In genomic region chr3:37053753-37054152, GRCh38 we compare ENCODE assay signal across 13 cellular contexts.
DNase-seq lines count a peak whose midpoint lies in the region; ATAC-seq and TF ChIP-seq lines count a peak whose summit lies in the region.
"Had no signal": no experiment of that assay in that cellular context is flagged by ENCODE, and none has a peak within 500 bp of the region (broad histone marks: within the 10 kb centered on the region; RNA-seq: fewer than 3 reads in every experiment).

No MANE protein-coding gene starts in this region.

- no peak overlapping the region for H3K9ac ChIP-seq in MM.1S (ENCODE audit: low read length)
- no peak overlapping the region for H3K9ac ChIP-seq in parathyroid adenoma

- H3K36me3 ChIP-seq in A673 (ENCODE audit: insufficient read depth, low read length, poor library complexity, severe bottlenecking) (peaks cover 56% of the 10 kb centered on the region), MM.1S (replicated peaks; ENCODE audit: insufficient read depth, low read length) (no peaks in the 10 kb centered on the region; the same call in 1 of the 2 replicates), parathyroid adenoma (ENCODE audit: control insufficient read depth, insufficient read depth, low read length) (no peaks in the 10 kb centered on the region)

- H3F3A ChIP-seq in MM.1S (ENCODE audit: insufficient read depth, low read length): no peaks in the 10 kb centered on the region

- H2AFZ ChIP-seq in MM.1S (ENCODE audit: low read length) (no peak overlapping the region), parathyroid adenoma (no peak overlapping the region)

- intact Hi-C loops in A673 (cut with micrococcal nuclease; ENCODE audit: unreplicated experiment): no loop called here

- H3K79me2 ChIP-seq in MM.1S (ENCODE audit: low read length) (no peaks in the 10 kb centered on the region), parathyroid adenoma (no peaks in the 10 kb centered on the region)

- POLR2A ChIA-PET in A673 (lab: Charles Lee; ENCODE audit: low non-redundant PET): no interaction called here

- H3K4me1 ChIP-seq in A673 (ENCODE audit: insufficient read depth, low read length, poor library complexity, severe bottlenecking) (peaks cover 27% of the 10 kb centered on the region), MM.1S (ENCODE audit: low read length) (peaks cover 8% of the 10 kb centered on the region; the same call in 1 of the 2 replicates), parathyroid adenoma (peaks cover 8% of the 10 kb centered on the region)

- no peaks in the 10 kb centered on the region for H4K20me1 ChIP-seq in MM.1S (ENCODE audit: insufficient read depth, low read length)

- TF ChIP-seq CTCF in A673 (conservative IDR thresholded peaks at IDR 0.05; ENCODE audit: low read depth, low read length) (no peak), MM.1S (IDR thresholded peaks at IDR 0.05; ENCODE audit: low read length) (no peak), parathyroid adenoma (IDR thresholded peaks at IDR 0.05) (no peak)

- no peak overlapping the region for H3K4me3 ChIP-seq in A673 (ENCODE audit: low read depth, low read length, poor library complexity, severe bottlenecking)
- H3K4me3 ChIP-seq in MM.1S (ENCODE audit: low read length): no peak overlapping the region
- H3K4me3 ChIP-seq in parathyroid adenoma (ENCODE audit: low read depth, low read length): no peak overlapping the region

- no peak for ATAC-seq in activated CD4-positive, CD25-positive, alpha-beta regulatory T cell treated with anti-CD3 and anti-CD28 coated beads, Interleukin-2, amount 50 U/mL, for 24 hours

- peak overlapping the region; percentile 1; the same call in 1 of the 2 replicates for H3K4me2 ChIP-seq in MM.1S (ENCODE audit: low read depth, low read length)
- H3K4me2 ChIP-seq in parathyroid adenoma (ENCODE audit: low read length): no peak overlapping the region

- CTCF ChIA-PET in A673 (lab: Charles Lee): no interaction called here

- no peaks in the 10 kb centered on the region for H3K27me3 ChIP-seq in A673 (replicated peaks; ENCODE audit: insufficient read depth, low read depth, low read length, poor library complexity)
- H3K27me3 ChIP-seq in MM.1S (replicated peaks; ENCODE audit: insufficient read depth, low read length): no peaks in the 10 kb centered on the region
- H3K27me3 ChIP-seq in parathyroid adenoma (ENCODE audit: control insufficient read depth, insufficient read depth, low read length): no peaks in the 10 kb centered on the region

- no peaks in the 10 kb centered on the region for H3K9me3 ChIP-seq in A673 (ENCODE audit: low read depth, low read length, poor library complexity, severe bottlenecking)
- no peaks in the 10 kb centered on the region for H3K9me3 ChIP-seq in MM.1S (replicated peaks; ENCODE audit: insufficient read depth, low read length)
- H3K9me3 ChIP-seq in parathyroid adenoma (ENCODE audit: control insufficient read depth, low read length): no peaks in the 10 kb centered on the region

- no peaks in the 10 kb centered on the region for H3K9me2 ChIP-seq in MM.1S (replicated peaks; ENCODE audit: insufficient read depth, low read length)

- no peak overlapping the region for H3K27ac ChIP-seq in A673 (ENCODE audit: low read depth, low read length, poor library complexity, severe bottlenecking)
- no peak overlapping the region; the same call in 1 of the 2 replicates for H3K27ac ChIP-seq in MM.1S (ENCODE audit: low read length)
- peak overlapping the region; percentile 66 for H3K27ac ChIP-seq in cingulate gyrus (ENCODE audit: low read depth, low read length)
- peak overlapping the region; percentile 34 for H3K27ac ChIP-seq in parathyroid adenoma

- BruUV-seq in A673 (replicated peaks; lab: Mats Ljungman, UMichigan): TSS peak; percentile 75

- DNase-seq in A673 (ENCODE audit: low spot score) (no peak), MM.1S (no peak), NCI-H446 treated with DMSO at 0.1 percent for 48 hours (lab: John Stamatoyannopoulos, UW) (no peak), NCI-H82 treated with DMSO at 0.1 percent for 48 hours (lab: John Stamatoyannopoulos, UW; ENCODE audit: unreplicated experiment) (no peak), NCI-H2227 (lab: John Stamatoyannopoulos, UW; ENCODE audit: unreplicated experiment) (no peak)
- DNase-seq: activated naive CD4-positive, alpha-beta T cell treated with Interleukin-2 at 50 U/mL for 16 hours; effector memory CD4-positive, alpha-beta T cell; H9; NCI-H2171 treated with DMSO at 0.1 percent for 48 hours; stimulated activated naive CD4-positive, alpha-beta T cell treated with Interleukin-2 at 50 U/mL for 16 hours had no signal

Comparison
In these comparisons a context has a peak if more than half of its experiments do, and no peak if none do; other contexts are left out.
1. H3K27ac ChIP-seq: peak in cingulate gyrus (single experiment) and parathyroid adenoma (single experiment); none in A673 (single experiment) and MM.1S (single experiment).